In the genomic region with DNA sequence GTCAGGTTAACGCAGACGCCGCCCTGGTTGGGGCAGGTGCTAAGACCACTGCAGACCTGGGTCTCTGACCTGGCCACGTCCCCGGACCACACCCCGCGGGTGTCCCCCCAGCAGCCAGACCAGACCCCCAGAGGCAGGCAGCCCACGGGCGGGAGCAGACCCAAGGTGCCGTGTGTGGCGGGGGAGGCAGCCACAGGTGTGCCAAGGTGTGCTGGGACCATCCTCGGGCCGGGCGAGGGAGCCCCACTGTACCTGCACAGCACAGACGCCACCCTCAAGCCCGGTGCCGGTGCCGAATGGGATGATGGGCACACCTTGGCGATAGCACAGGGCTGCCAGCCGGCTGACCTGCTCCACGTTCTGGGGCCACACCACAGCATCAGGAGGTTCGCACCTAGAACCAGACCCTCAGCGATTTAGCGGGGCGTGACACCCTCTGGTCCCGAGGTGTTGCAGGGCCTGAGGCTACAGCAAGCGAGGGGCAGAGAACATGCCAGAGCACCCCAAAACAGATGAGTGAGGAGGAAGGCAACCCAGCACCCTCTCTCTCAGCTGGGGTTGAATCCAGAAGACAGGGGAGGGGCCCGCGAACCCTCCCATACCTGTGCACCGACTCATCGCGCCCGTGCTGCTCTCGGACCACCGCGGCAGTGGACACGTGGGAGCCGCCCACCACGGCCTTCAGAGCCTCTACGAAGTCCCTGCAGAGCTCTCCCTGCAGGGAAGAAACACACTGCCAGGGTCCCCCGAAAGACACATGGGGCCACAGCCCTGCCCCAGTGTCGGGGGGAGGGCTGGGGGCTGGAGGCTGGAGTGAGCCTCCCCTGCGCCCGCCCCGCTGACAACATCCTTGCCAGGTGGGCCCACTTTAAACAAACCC, we compare ENCODE assay signal across 16 cellular contexts. TPM values are rescaled to one million over a fixed set of nuclear protein-coding genes. Genes with fewer than 3 reads are reported as not detected.
DNase-seq lines count a peak whose midpoint lies in the region; ATAC-seq and TF ChIP-seq lines count a peak whose summit lies in the region.
"Had no signal": no experiment of that assay in that cellular context is flagged by ENCODE, and none has a peak within 500 bp of the region (broad histone marks: within the 10 kb centered on the region; RNA-seq: fewer than 3 reads in every experiment).

No MANE protein-coding gene starts in this region.

- peaks cover 15% of the 10 kb centered on the region for H3K9me3 Mint-ChIP-seq in endodermal cell

- TF ChIP-seq CTCF in heart left ventricle (IDR thresholded peaks at IDR 0.05) = no peak
- no peak for TF ChIP-seq CTCF in endodermal cell (conservative IDR thresholded peaks at IDR 0.05)
- TF ChIP-seq CTCF in osteoblast (IDR thresholded peaks at IDR 0.05; ENCODE audit: extremely low read depth, low read depth, low read length) = no peak
- TF ChIP-seq CTCF in transverse colon (IDR thresholded peaks at IDR 0.05) = no peak

- ATAC-seq in heart left ventricle (no peak), Right ventricle myocardium inferior (no peak)

- no peaks in the 10 kb centered on the region for H3K36me3 Mint-ChIP-seq in endodermal cell (ENCODE audit: low read depth)

- 87 to 89% (median 88%) methylated on average over 17 to 45 of the region's 45 CpGs for WGBS in heart left ventricle, 4 donors
- 93% methylated on average over 19 to 45 of the region's 45 CpGs for WGBS in endodermal cell (ENCODE audit: insufficient coverage in 1 of 2, insufficient read length in 1 of 2), 2 experiments
- 76 to 93% methylated on average over 3 to 41 of the region's 45 CpGs for WGBS in transverse colon (ENCODE audit: low coverage in 1 of 2), 2 donors

- peaks cover 0 to 8% (median 0%) of the 10 kb centered on the region in 9 donors for H3K27me3 ChIP-seq in heart left ventricle
- H3K27me3 ChIP-seq in endodermal cell (ENCODE audit: control insufficient read depth, insufficient read depth, low read length, poor library complexity, severe bottlenecking) = no peaks in the 10 kb centered on the region
- no peaks in the 10 kb centered on the region for H3K27me3 ChIP-seq in osteoblast (ENCODE audit: insufficient read depth, low read length)
- H3K27me3 ChIP-seq in transverse colon = no peaks in the 10 kb centered on the region

- TF ChIP-seq POLR2A in heart left ventricle (IDR thresholded peaks at IDR 0.05) (no peak), transverse colon (IDR thresholded peaks at IDR 0.05) (no peak)

- intact Hi-C loops in heart left ventricle (cut with DNase I) (loop anchor here in 7 of 10 donors (5.0 to 10.0 kb wide), 5 partner anchors 210 to 400 kb away; no protein-coding TSS in a partner anchor), Right ventricle myocardium inferior (cut with DNase I) (loop anchor here (5.0 to 10.0 kb wide), 3 partner anchors 238 to 410 kb away; a partner anchor contains a TSS), transverse colon (cut with DNase I; ENCODE audit: low total_unique reads) (no loop called here)

- H3K36me3 ChIP-seq in heart left ventricle (peaks cover 0 to 9% (median 0%) of the 10 kb centered on the region in 9 donors), endodermal cell (ENCODE audit: control insufficient read depth, insufficient read depth, low read length) (no peaks in the 10 kb centered on the region), osteoblast (ENCODE audit: insufficient read depth, low read length) (no peaks in the 10 kb centered on the region), transverse colon (no peaks in the 10 kb centered on the region)

- H4K20me1 ChIP-seq in osteoblast (ENCODE audit: insufficient read depth, low read length) = peaks cover 12% of the 10 kb centered on the region

- H3K9me3 ChIP-seq in heart left ventricle (no peaks in the 10 kb centered on the region), endodermal cell (ENCODE audit: control insufficient read depth, low read length) (peaks cover 4% of the 10 kb centered on the region), osteoblast (ENCODE audit: low read depth, low read length) (no peaks in the 10 kb centered on the region), transverse colon (no peaks in the 10 kb centered on the region)
- H3K9me3 ChIP-seq: mucosa of descending colon had no signal

- H3K27ac Mint-ChIP-seq in endodermal cell = no peak overlapping the region
- H3K27ac Mint-ChIP-seq: activated CD4-positive, alpha-beta T cell treated with anti-CD3 and anti-CD28 coated beads, Interleukin-2, amount 10 ng/mL, durations not matched to agents 7 days and 5 days had no signal

- no peaks in the 10 kb centered on the region for H3K27me3 Mint-ChIP-seq in endodermal cell (ENCODE audit: insufficient read depth)
- H3K27me3 Mint-ChIP-seq: activated CD4-positive, alpha-beta T cell treated with anti-CD3 and anti-CD28 coated beads, Interleukin-2, amount 10 ng/mL, durations not matched to agents 7 days and 5 days had no signal

- H3K4me1 ChIP-seq in heart left ventricle (peaks cover 6 to 64% (median 36%) of the 10 kb centered on the region in 12 donors), endodermal cell (ENCODE audit: control insufficient read depth, insufficient read depth, low read length) (no peaks in the 10 kb centered on the region), osteoblast (ENCODE audit: insufficient read depth, low read length) (peaks cover 17% of the 10 kb centered on the region), transverse colon (peaks cover 16 to 37% (median 22%) of the 10 kb centered on the region in 4 donors)

- H3K79me2 ChIP-seq in osteoblast (ENCODE audit: insufficient read depth, low read length) = no peaks in the 10 kb centered on the region

- H3K27ac ChIP-seq in heart left ventricle = peak overlapping the region in 4 of 12 donors; percentile 73 to 90 (median 88)
- no peak overlapping the region for H3K27ac ChIP-seq in endodermal cell (ENCODE audit: low read depth, low read length)
- H3K27ac ChIP-seq in osteoblast (ENCODE audit: low read depth, low read length) = no peak overlapping the region
- peak overlapping the region in 2 of 4 donors; percentile 84 for H3K27ac ChIP-seq in transverse colon

- DNase-seq in heart left ventricle = peak in 1 of 5 donors; percentile 28
- no peak for DNase-seq in Right ventricle myocardium inferior (ENCODE audit: missing footprints)
- peak; percentile 43 for DNase-seq in endodermal cell
- DNase-seq in osteoblast (ENCODE audit: insufficient read length, low spot score, missing footprints) = peak; percentile 76
- no peak for DNase-seq in transverse colon
- DNase-seq in DMS153 (lab: John Stamatoyannopoulos, UW) = no peak
- no peak for DNase-seq in activated effector memory CD4-positive, alpha-beta T cell treated with anti-CD3 and anti-CD28 coated beads, Interleukin-2, amount 50 U/mL, for 16 hours
- no peak for DNase-seq in activated naive CD4-positive, alpha-beta T cell treated with Interleukin-2 at 50 U/mL for 16 hours
- DNase-seq: activated CD4-positive, alpha-beta T cell treated with anti-CD3 and anti-CD28 coated beads, Interleukin-2, amount 10 ng/mL, durations not matched to agents 7 days and 5 days; activated naive CD4-positive, alpha-beta T cell; foreskin melanocyte; NCI-H1930; NK-92 treated with Interleukin-12 subunit alpha and Interleukin-12 subunit beta, amount 100 ng/mL, for 24 hours; SW 1271 had no signal

- in situ Hi-C loops in transverse colon (cut with MboI; ENCODE audit: low pct_ligation_motif_present in 1 of 4, low pct_unique_long_range_greater_than_20kb in 1 of 4, low sequenced_read_pairs in 3 of 4) = loop anchor here in 1 of 4 donors (25.0 kb wide), 1 partner anchor 403 kb away; a partner anchor contains a TSS

- peak overlapping the region in 9 of 12 donors; percentile 47 to 85 (median 63) for H3K4me3 ChIP-seq in heart left ventricle
- H3K4me3 ChIP-seq in endodermal cell (ENCODE audit: low read length) = no peak overlapping the region
- H3K4me3 ChIP-seq in osteoblast (ENCODE audit: insufficient read depth, low read length) = no peak overlapping the region
- H3K4me3 ChIP-seq in transverse colon = peak overlapping the region in 3 of 4 donors; percentile 37 to 71 (median 54)

- TF ChIP-seq EP300 in transverse colon (IDR thresholded peaks at IDR 0.05; ENCODE audit: low read depth) = no peak

- peaks cover 36% of the 10 kb centered on the region for H3K4me1 Mint-ChIP-seq in endodermal cell

- no peak overlapping the region for H3K4me3 Mint-ChIP-seq in endodermal cell
- H3K4me3 Mint-ChIP-seq: activated CD4-positive, alpha-beta T cell treated with anti-CD3 and anti-CD28 coated beads, Interleukin-2, amount 10 ng/mL, durations not matched to agents 7 days and 5 days had no signal

- no peak overlapping the region for H3K9ac ChIP-seq in endodermal cell (ENCODE audit: extremely low read depth, low read length, poor library complexity, severe bottlenecking)

- H3K4me2 ChIP-seq in osteoblast (ENCODE audit: insufficient read depth, low read length) = no peak overlapping the region

- no peak overlapping the region for H2AFZ ChIP-seq in osteoblast (ENCODE audit: low read length)

RNA-seq across cellular contexts. Expression of a gene that starts 1.4 kb away (rescaled TPM):
- total RNA-seq in heart left ventricle = 100 to 1,000 TPM in 3 of 9 donors, 10 to 100 TPM in 6; 56.4 to 185 (median 90.6) TPM
- polyA plus RNA-seq in heart left ventricle = 100 to 1,000 TPM in 1 of 2 donors, 10 to 100 TPM in 1; 49.0 to 104 TPM
- 71.8 TPM for total RNA-seq in Right ventricle myocardium inferior
- 1 to 10 TPM; 1.4 to 4.3 TPM for total RNA-seq in endodermal cell
- polyA plus RNA-seq in endodermal cell (2013, experiment 1 of 2) = 1.3 TPM
- polyA plus RNA-seq in endodermal cell (2013, experiment 2 of 2) = 0.70 TPM
- 2.7 and 3.6 TPM in 2 replicates for total RNA-seq in osteoblast
- total RNA-seq in transverse colon = 100 to 1,000 TPM in 2 of 4 donors, 10 to 100 TPM in 2; 38.4 to 198 (median 104) TPM
- total RNA-seq: astrocyte had no signal

RNA-seq across cellular contexts. Expression of a gene that starts 33.1 kb away (rescaled TPM):
- total RNA-seq in heart left ventricle (10 to 100 TPM in 1 of 9 donors, 1 to 10 TPM in 8; 3.8 to 10.7 (median 6.2) TPM), Right ventricle myocardium inferior (5.8 TPM), endodermal cell (10 to 100 TPM; 10.4 to 13.3 TPM), osteoblast (12.7 TPM in 2 replicates), transverse colon (10 to 100 TPM in 1 of 4 donors, 1 to 10 TPM in 3; 1.1 to 56.7 (median 6.3) TPM)
- polyA plus RNA-seq in heart left ventricle = 1 to 10 TPM; 3.1 to 5.5 TPM
- polyA plus RNA-seq in endodermal cell (2013, experiment 1 of 2) = 29.0 TPM
- 24.5 TPM for polyA plus RNA-seq in endodermal cell (2013, experiment 2 of 2)

Comparison
In these comparisons a context has a peak if more than half of its experiments do, and no peak if none do; other contexts are left out.
1. DNase-seq: peak in endodermal cell (single experiment) and osteoblast (single experiment); none in Right ventricle myocardium inferior (single experiment), transverse colon (single experiment), DMS153 (single experiment), activated effector memory CD4-positive, alpha-beta T cell treated with anti-CD3 and anti-CD28 coated beads, Interleukin-2, amount 50 U/mL, for 16 hours (single experiment) and activated naive CD4-positive, alpha-beta T cell treated with Interleukin-2 at 50 U/mL for 16 hours (single experiment).
2. H3K4me3 ChIP-seq: peak in heart left ventricle (9 of 12) and transverse colon (3 of 4); none in endodermal cell (single experiment) and osteoblast (single experiment).